In genomic region chr11:133174013-133174412, GRCh38 we compare ENCODE assay signal across 8 cellular contexts.
"Had no signal": no experiment of that assay in that cellular context is flagged by ENCODE, and none has a peak within 500 bp of the region (broad histone marks: within the 10 kb centered on the region; RNA-seq: fewer than 3 reads in every experiment).

No MANE protein-coding gene starts in this region.

- H3K9ac ChIP-seq: GM23248 had no signal

- H3K27ac ChIP-seq: GM23248, HL-60 had no signal

- H3K4me1 ChIP-seq: HAP-1 had no signal

- DNase-seq: GM23248, GOT3, H7, HFFc6, IMR-90 had no signal

- ATAC-seq: HCT116 had no signal

- H3K4me3 ChIP-seq: GM23248, HAP-1 had no signal

- H3K9me3 ChIP-seq: HAP-1 had no signal

- H3K36me3 ChIP-seq: HAP-1 had no signal

- H2AFZ ChIP-seq: GM23248 had no signal
